1 cellular context compared by ENCODE assay signal in genomic region chr13:113111821-113112220, GRCh38.
TF ChIP-seq lines count a peak whose summit lies in the region.

No MANE protein-coding gene starts in this region.

TF ChIP-seq in HepG2, 621 proteins besides CTCF, POLR2A, EP300 and RAD21:
- TF ChIP-seq ZNF18 (CRISPR knock-in tag; IDR thresholded peaks at IDR 0.05; ENCODE audit: insufficient replicate concordance): peak; percentile 74
